In the genomic region with DNA sequence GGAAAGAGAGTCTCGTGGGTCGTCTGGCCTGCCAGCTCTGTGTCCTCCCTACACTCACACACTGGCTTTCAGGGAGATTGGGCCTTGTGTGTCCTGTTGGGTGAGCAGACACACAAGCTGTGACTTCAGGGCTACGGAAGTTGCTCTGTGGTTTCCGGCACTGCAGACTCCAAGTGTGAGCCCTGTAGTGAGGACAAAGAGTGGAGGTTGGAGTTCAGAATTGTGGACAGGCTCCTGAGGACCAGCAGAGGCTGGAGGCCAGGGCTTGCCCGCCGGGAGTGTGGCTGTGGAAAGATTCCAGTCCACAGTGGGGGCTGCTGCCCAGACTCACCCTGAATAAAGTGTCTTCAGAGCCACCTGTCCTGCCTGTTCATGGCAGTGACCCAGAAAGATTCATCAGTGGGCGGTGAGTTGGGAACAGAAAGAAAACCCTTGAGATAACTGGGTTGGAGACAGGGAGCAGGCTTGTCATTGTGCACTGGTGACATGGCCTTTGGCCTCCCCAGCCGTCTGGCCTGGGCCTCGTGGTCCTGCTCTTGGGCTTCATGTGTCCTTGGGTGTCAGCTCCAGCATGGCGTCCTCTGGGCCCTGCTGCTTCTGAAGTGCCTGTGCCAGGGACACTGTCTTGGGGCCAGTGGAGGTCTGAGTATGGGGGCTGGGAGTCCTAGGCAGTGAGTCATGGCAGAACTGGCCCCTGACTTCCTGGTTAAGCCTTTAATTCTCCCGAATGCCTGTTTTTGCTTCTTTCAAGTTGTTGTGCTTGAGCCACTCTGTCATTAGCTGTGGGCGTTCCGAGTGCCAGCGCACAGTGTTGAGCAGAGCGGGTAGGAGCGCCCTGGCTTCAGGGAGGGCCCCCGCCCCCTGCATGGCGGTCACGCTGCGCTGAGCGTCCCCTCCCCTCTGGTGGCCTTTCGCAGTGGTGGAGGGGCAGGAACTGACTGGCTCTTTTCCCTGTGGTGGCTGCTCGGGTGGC, we compare ENCODE assay signal across 8 cellular contexts. TPM values are rescaled to one million over a fixed set of nuclear protein-coding genes. Genes with fewer than 3 reads are reported as not detected.
DNase-seq lines count a peak whose midpoint lies in the region; ATAC-seq and TF ChIP-seq lines count a peak whose summit lies in the region.

No MANE protein-coding gene starts in this region.

- 86 to 90% methylated on average over 15 to 23 of the region's 23 CpGs for WGBS in GM23248 (ENCODE audit: low coverage in 1 of 2, low lambda C conversion rate in 2 of 2, missing lambda C conversion rate in 2 of 2), 2 experiments
- 82% methylated on average over 20 of the region's 23 CpGs for WGBS in SK-N-SH (ENCODE audit: low lambda C conversion rate)
- WGBS in right cardiac atrium: 60% methylated on average over 23 of the region's 23 CpGs

- H3K4me1 ChIP-seq in GM23248 (ENCODE audit: insufficient read depth) (peaks cover 14% of the 10 kb centered on the region), SK-N-SH (ENCODE audit: control insufficient read depth in 1 of 2, insufficient read depth in 2 of 2, low read depth in 1 of 2, low read length in 1 of 2) (peaks cover 26 to 40% of the 10 kb centered on the region in 2 experiments; a peak in 3 of 4 replicates), right cardiac atrium (ENCODE audit: control insufficient read depth, insufficient read depth, low read length) (no peaks in the 10 kb centered on the region)

- H3K4me2 ChIP-seq in GM23248 (ENCODE audit: unreplicated experiment): peak overlapping the region; percentile 53
- H3K4me2 ChIP-seq in SK-N-SH: peak overlapping the region; percentile 72

- peak overlapping the region; percentile 70 for H3K4me3 Mint-ChIP-seq in activated naive CD8-positive, alpha-beta T cell treated with anti-CD3 and anti-CD28 coated beads for 36 hours

- H3K79me2 ChIP-seq in GM23248 (ENCODE audit: insufficient read depth) (no peaks in the 10 kb centered on the region), SK-N-SH (ENCODE audit: insufficient read depth) (peaks cover 20% of the 10 kb centered on the region; the same call in 1 of the 2 replicates)

- no peaks in the 10 kb centered on the region for H3K27me3 ChIP-seq in AG04450 (ENCODE audit: control insufficient read depth, insufficient read depth, low read length)
- no peaks in the 10 kb centered on the region for H3K27me3 ChIP-seq in GM23248 (replicated peaks; ENCODE audit: insufficient read depth)
- no peaks in the 10 kb centered on the region for H3K27me3 ChIP-seq in SK-N-SH (ENCODE audit: insufficient read depth)
- H3K27me3 ChIP-seq in right cardiac atrium (ENCODE audit: control insufficient read depth, insufficient read depth): no peaks in the 10 kb centered on the region

- peak overlapping the region; percentile 85 for H3K27ac Mint-ChIP-seq in activated naive CD8-positive, alpha-beta T cell treated with anti-CD3 and anti-CD28 coated beads for 36 hours

- H3K27me3 Mint-ChIP-seq in activated naive CD8-positive, alpha-beta T cell treated with anti-CD3 and anti-CD28 coated beads for 36 hours: no peaks in the 10 kb centered on the region

- DNase-seq in AG04450 (ENCODE audit: low read depth, low spot score) (no peak), GM23248 (peak; percentile 47), SK-N-SH (no peak), right cardiac atrium (peak in 2 of 3 donors; percentile 77 to 82), NCI-H2171 (lab: John Stamatoyannopoulos, UW) (no peak), superior temporal gyrus (ENCODE audit: extremely low spot score) (no peak)
- peak; percentile 61 for DNase-seq in activated naive CD8-positive, alpha-beta T cell treated with anti-CD3 and anti-CD28 coated beads for 36 hours

- intact Hi-C loops in right cardiac atrium (cut with DNase I): no loop called here

- H3K9ac ChIP-seq in GM23248: no peak overlapping the region
- peak overlapping the region; percentile 33; the same call in 1 of the 2 replicates for H3K9ac ChIP-seq in SK-N-SH

- no peaks in the 10 kb centered on the region for H3K9me3 ChIP-seq in AG04450 (ENCODE audit: control insufficient read depth, insufficient read depth, low read length)
- H3K9me3 ChIP-seq in GM23248 (ENCODE audit: low read depth): no peaks in the 10 kb centered on the region
- H3K9me3 ChIP-seq in SK-N-SH: no peaks in the 10 kb centered on the region
- no peaks in the 10 kb centered on the region for H3K9me3 ChIP-seq in right cardiac atrium (ENCODE audit: control insufficient read depth, low read length)

- no peak for TF ChIP-seq RAD21 in SK-N-SH (IDR thresholded peaks at IDR 0.05; ENCODE audit: low read length)

- POLR2A ChIA-PET in AG04450 (lab: Yijun Ruan, JAX) (no interaction called here), SK-N-SH (lab: Yijun Ruan, JAX) (no interaction called here)

- peak; percentile 64 to 65 for ATAC-seq in right cardiac atrium

- H3K9me2 ChIP-seq in GM23248 (ENCODE audit: insufficient read depth) (no peaks in the 10 kb centered on the region), SK-N-SH (no peaks in the 10 kb centered on the region)

- no peak for TF ChIP-seq EP300 in SK-N-SH (IDR thresholded peaks at IDR 0.05; ENCODE audit: borderline replicate concordance in 1 of 2, low read depth in 1 of 2, low read length in 1 of 2)

- TF ChIP-seq CTCF in AG04450 (IDR thresholded peaks at IDR 0.05; ENCODE audit: low read depth, low read length) (no peak), SK-N-SH (IDR thresholded peaks at IDR 0.05) (no peak)

- H3K4me3 ChIP-seq in AG04450 (ENCODE audit: low read depth, low read length) (no peak overlapping the region), GM23248 (no peak overlapping the region), SK-N-SH (ENCODE audit: low read depth in 2 of 2, low read length in 1 of 2) (no peak overlapping the region), right cardiac atrium (ENCODE audit: low read length) (no peak overlapping the region), skin epidermis (peak overlapping the region in 3 of 7 experiments; percentile 0 to 4 (median 3))

- H2AFZ ChIP-seq in GM23248 (no peak overlapping the region), SK-N-SH (ENCODE audit: low read depth) (peak overlapping the region; percentile 23; the same call in 1 of the 2 replicates)

- H4K20me1 ChIP-seq in GM23248 (ENCODE audit: insufficient read depth) (no peaks in the 10 kb centered on the region), SK-N-SH (ENCODE audit: insufficient read depth) (peaks cover 6% of the 10 kb centered on the region)

- H3F3A ChIP-seq in GM23248 (ENCODE audit: insufficient read depth) (no peaks in the 10 kb centered on the region), SK-N-SH (replicated peaks; ENCODE audit: insufficient read depth) (peaks cover 10% of the 10 kb centered on the region)

- H3K4me1 Mint-ChIP-seq in activated naive CD8-positive, alpha-beta T cell treated with anti-CD3 and anti-CD28 coated beads for 36 hours: peaks cover 52% of the 10 kb centered on the region

- peaks cover 10% of the 10 kb centered on the region for H3K36me3 Mint-ChIP-seq in activated naive CD8-positive, alpha-beta T cell treated with anti-CD3 and anti-CD28 coated beads for 36 hours

- CTCF ChIA-PET in AG04450 (lab: Charles Lee): no interaction called here
- CTCF ChIA-PET in SK-N-SH (lab: Yijun Ruan, JAX): interaction anchor here (1.5 kb wide), 2 partner anchors 16 to 78 kb away, joined by 3 to 5 read pairs; no protein-coding TSS in a partner anchor

- in situ Hi-C loops in GM23248 (cut with MboI): no loop called here

- H3K9me3 Mint-ChIP-seq in activated naive CD8-positive, alpha-beta T cell treated with anti-CD3 and anti-CD28 coated beads for 36 hours: no peaks in the 10 kb centered on the region

- H3K36me3 ChIP-seq in GM23248 (ENCODE audit: low read depth) (no peaks in the 10 kb centered on the region), SK-N-SH (replicated peaks in 1 of 2; ENCODE audit: control insufficient read depth in 1 of 2, insufficient read depth in 2 of 2, low read length in 1 of 2) (peaks cover under 1 to 9% of the 10 kb centered on the region in 2 experiments)

- H3K27ac ChIP-seq in AG04450 (ENCODE audit: low read depth, low read length): peak overlapping the region; percentile 61
- H3K27ac ChIP-seq in GM23248: no peak overlapping the region
- H3K27ac ChIP-seq in SK-N-SH (ENCODE audit: low read depth in 2 of 2, low read length in 1 of 2): peak overlapping the region; percentile 37 to 67; a peak in 3 of 4 replicates
- H3K27ac ChIP-seq in right cardiac atrium (ENCODE audit: low read length): peak overlapping the region; percentile 3
- H3K27ac ChIP-seq in skin epidermis: peak overlapping the region; percentile 53 to 95 (median 85)

TF ChIP-seq in SK-N-SH, 30 proteins besides CTCF, POLR2A, EP300 and RAD21:
- TF ChIP-seq, protein P1, sequence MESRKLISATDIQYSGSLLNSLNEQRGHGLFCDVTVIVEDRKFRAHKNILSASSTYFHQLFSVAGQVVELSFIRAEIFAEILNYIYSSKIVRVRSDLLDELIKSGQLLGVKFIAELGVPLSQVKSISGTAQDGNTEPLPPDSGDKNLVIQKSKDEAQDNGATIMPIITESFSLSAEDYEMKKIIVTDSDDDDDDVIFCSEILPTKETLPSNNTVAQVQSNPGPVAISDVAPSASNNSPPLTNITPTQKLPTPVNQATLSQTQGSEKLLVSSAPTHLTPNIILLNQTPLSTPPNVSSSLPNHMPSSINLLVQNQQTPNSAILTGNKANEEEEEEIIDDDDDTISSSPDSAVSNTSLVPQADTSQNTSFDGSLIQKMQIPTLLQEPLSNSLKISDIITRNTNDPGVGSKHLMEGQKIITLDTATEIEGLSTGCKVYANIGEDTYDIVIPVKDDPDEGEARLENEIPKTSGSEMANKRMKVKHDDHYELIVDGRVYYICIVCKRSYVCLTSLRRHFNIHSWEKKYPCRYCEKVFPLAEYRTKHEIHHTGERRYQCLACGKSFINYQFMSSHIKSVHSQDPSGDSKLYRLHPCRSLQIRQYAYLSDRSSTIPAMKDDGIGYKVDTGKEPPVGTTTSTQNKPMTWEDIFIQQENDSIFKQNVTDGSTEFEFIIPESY (IDR thresholded peaks at IDR 0.05; ENCODE audit: borderline replicate concordance, low read depth): no peak
- peak; percentile 71; the same call in 1 of the 2 replicates for TF ChIP-seq FOSL2 (IDR thresholded peaks at IDR 0.05; ENCODE audit: borderline replicate concordance, low read depth)
- no peak for TF ChIP-seq CHD2 (IDR thresholded peaks at IDR 0.05; ENCODE audit: low read length, partially characterized antibody)
- peak; percentile 62 for TF ChIP-seq JUND (IDR thresholded peaks at IDR 0.05)
- TF ChIP-seq ELF1 (IDR thresholded peaks at IDR 0.05): peak; percentile 86

RNA-seq across cellular contexts. Expression of a gene that starts 19.9 kb away (rescaled TPM):
- polyA plus RNA-seq in AG04450 (2011; rRNA removed) (not detected in 2 replicates), GM23248 (2016; fragmentation: Nextera tagmentation; extraction: Ambion mirVana) (0.11 TPM in 1 of 2 replicates, not detected in the other), SK-N-SH (2012; rRNA removed) (not detected in 2 replicates), right cardiac atrium (0.07 TPM)
- not detected in 2 replicates for polyA minus RNA-seq in AG04450 (2011; rRNA and poly(A)+ RNA removed)
- total RNA-seq in GM23248 (2014; rRNA removed; shearing (Covaris generic)): not detected in 2 replicates
- polyA plus RNA-seq in SK-N-SH (2012; cell fraction: cytosol; rRNA removed): not detected in 2 replicates
- not detected in 2 replicates for polyA plus RNA-seq in SK-N-SH (2012; cell fraction: nucleus; rRNA removed)
- not detected for total RNA-seq in activated naive CD8-positive, alpha-beta T cell treated with anti-CD3 and anti-CD28 coated beads for 36 hours
- total RNA-seq in right cardiac atrium: not detected

Comparison
In these comparisons a context has a peak if more than half of its experiments do, and no peak if none do; other contexts are left out.
1. DNase-seq: peak in GM23248 (single experiment), activated naive CD8-positive, alpha-beta T cell treated with anti-CD3 and anti-CD28 coated beads for 36 hours (single experiment) and right cardiac atrium (2 of 3); none in AG04450 (single experiment), SK-N-SH (single experiment), NCI-H2171 (single experiment) and superior temporal gyrus (single experiment).